ENCODE assay signal across 10 cellular contexts in genomic region chr9:125141751-125142150, GRCh38. TPM values are rescaled to one million over a fixed set of nuclear protein-coding genes. Genes with fewer than 3 reads are reported as not detected.
DNase-seq lines count a peak whose midpoint lies in the region; TF ChIP-seq lines count a peak whose summit lies in the region.
"Had no signal": no experiment of that assay in that cellular context is flagged by ENCODE, and none has a peak within 500 bp of the region (broad histone marks: within the 10 kb centered on the region; RNA-seq: fewer than 3 reads in every experiment).

No MANE protein-coding gene starts in this region.

- no peak for TF ChIP-seq CTCF in Loucy (conservative IDR thresholded peaks at IDR 0.05; ENCODE audit: low read length)
- no peak for TF ChIP-seq CTCF in brain (conservative IDR thresholded peaks at IDR 0.05)
- TF ChIP-seq CTCF in osteocyte (IDR thresholded peaks at IDR 0.05) = no peak
- no peak for TF ChIP-seq CTCF in spleen (IDR thresholded peaks at IDR 0.05 in 8 of 11, conservative IDR thresholded peaks at IDR 0.05 in 3 of 11)

- peaks cover 24% of the 10 kb centered on the region for H3K36me3 Mint-ChIP-seq in activated T-cell treated with anti-CD3 and anti-CD28 coated beads, Interleukin-2, amount 50 U/mL, for 24 hours (ENCODE audit: low read depth)
- H3K36me3 Mint-ChIP-seq in brain (peaks cover 34% of the 10 kb centered on the region), osteocyte (ENCODE audit: unreplicated experiment) (peaks cover 1% of the 10 kb centered on the region)

- no peaks in the 10 kb centered on the region for H3F3A ChIP-seq in Loucy (ENCODE audit: low read depth)

- H3K9me3 Mint-ChIP-seq in activated T-cell treated with anti-CD3 and anti-CD28 coated beads, Interleukin-2, amount 50 U/mL, for 24 hours = no peaks in the 10 kb centered on the region
- H3K9me3 Mint-ChIP-seq in brain (no peaks in the 10 kb centered on the region), osteocyte (ENCODE audit: unreplicated experiment) (no peaks in the 10 kb centered on the region)

- no peak overlapping the region for H3K27ac ChIP-seq in spleen
- H3K27ac ChIP-seq: upper lobe of right lung had no signal

- H2AFZ ChIP-seq in Loucy (ENCODE audit: low read length) = no peak overlapping the region

- peaks cover 45% of the 10 kb centered on the region for H4K20me1 ChIP-seq in Loucy (ENCODE audit: insufficient read depth, low read length, poor library complexity, severe bottlenecking)

- WGBS in spleen, 5 donors = 84 to 96% (median 94%) methylated on average over 4 of the region's 4 CpGs

- DNase-seq in activated T-cell treated with anti-CD3 and anti-CD28 coated beads, Interleukin-2, amount 50 U/mL, for 24 hours = no peak
- no peak for DNase-seq in activated T-cell treated with anti-CD3 and anti-CD28 coated beads, Interleukin-2, amount 50 U/mL, for 48 hours
- DNase-seq in osteocyte (ENCODE audit: extremely low spot score, unreplicated experiment) = no peak
- no peak for DNase-seq in spleen
- DNase-seq in globus pallidus (ENCODE audit: low spot score) = no peak
- no peak for DNase-seq in H4 (ENCODE audit: low spot score)
- DNase-seq: activated CD4-positive, CD25-positive, alpha-beta regulatory T cell; upper lobe of right lung had no signal

- peak overlapping the region; percentile 90 for H3K4me3 Mint-ChIP-seq in activated T-cell treated with anti-CD3 and anti-CD28 coated beads, Interleukin-2, amount 50 U/mL, for 24 hours
- H3K4me3 Mint-ChIP-seq in brain = peak overlapping the region; percentile 97 to 99 (median 99)
- peak overlapping the region; percentile 93 for H3K4me3 Mint-ChIP-seq in osteocyte (ENCODE audit: unreplicated experiment)

- TF ChIP-seq POLR2A in spleen (IDR thresholded peaks at IDR 0.05) = no peak

- no peak overlapping the region for H3K27ac Mint-ChIP-seq in activated T-cell treated with anti-CD3 and anti-CD28 coated beads, Interleukin-2, amount 50 U/mL, for 24 hours
- H3K27ac Mint-ChIP-seq in brain (peak overlapping the region in 1 of 5 experiments; percentile 97), osteocyte (ENCODE audit: unreplicated experiment) (no peak overlapping the region)

- H3K4me3 ChIP-seq in Loucy (ENCODE audit: low read length, poor library complexity, severe bottlenecking) (peak overlapping the region; percentile 90), spleen (no peak overlapping the region)

- H3K9me3 ChIP-seq in Loucy (ENCODE audit: insufficient read depth, low read depth, low read length) = no peaks in the 10 kb centered on the region
- H3K9me3 ChIP-seq in spleen = no peaks in the 10 kb centered on the region
- H3K9me3 ChIP-seq: upper lobe of right lung had no signal

- H3K27me3 ChIP-seq in Loucy (ENCODE audit: insufficient read depth, low read length, poor library complexity, severe bottlenecking) (no peaks in the 10 kb centered on the region), spleen (replicated peaks in 1 of 7) (no peaks in the 10 kb centered on the region)
- H3K27me3 ChIP-seq: upper lobe of right lung had no signal

- peaks cover 64% of the 10 kb centered on the region for H3K79me2 ChIP-seq in Loucy (ENCODE audit: insufficient read depth, low read length)

- H3K4me1 Mint-ChIP-seq in activated T-cell treated with anti-CD3 and anti-CD28 coated beads, Interleukin-2, amount 50 U/mL, for 24 hours (ENCODE audit: low read depth) = peaks cover 36% of the 10 kb centered on the region
- H3K4me1 Mint-ChIP-seq in brain (peaks cover 42% of the 10 kb centered on the region), osteocyte (ENCODE audit: unreplicated experiment) (peaks cover 21% of the 10 kb centered on the region)

- H3K27me3 Mint-ChIP-seq in activated T-cell treated with anti-CD3 and anti-CD28 coated beads, Interleukin-2, amount 50 U/mL, for 24 hours = no peaks in the 10 kb centered on the region
- H3K27me3 Mint-ChIP-seq in brain = peaks cover 4% of the 10 kb centered on the region
- no peaks in the 10 kb centered on the region for H3K27me3 Mint-ChIP-seq in osteocyte (ENCODE audit: unreplicated experiment)

- intact Hi-C loops in spleen (cut with DNase I; ENCODE audit: low total_unique reads) = loop anchor here (10.0 kb wide), 2 partner anchors 197 to 287 kb away; partner anchors contain the start of genes GOLGA1 and WDR38

- no peaks in the 10 kb centered on the region for H3K9me2 ChIP-seq in Loucy (replicated peaks; ENCODE audit: low read depth, low read length)

- H3K9ac ChIP-seq in Loucy (ENCODE audit: low read depth, low read length, poor library complexity, severe bottlenecking) = peak overlapping the region; percentile 89

- peaks cover 41% of the 10 kb centered on the region for H3K4me1 ChIP-seq in Loucy (ENCODE audit: insufficient read depth, low read length, poor library complexity, severe bottlenecking)
- peaks cover 11 to 39% (median 17%) of the 10 kb centered on the region in 6 donors for H3K4me1 ChIP-seq in spleen

- no peaks in the 10 kb centered on the region for H3K36me3 ChIP-seq in Loucy (ENCODE audit: insufficient read depth, low read length)
- peaks cover 0 to 8% (median 0%) of the 10 kb centered on the region in 6 donors for H3K36me3 ChIP-seq in spleen
- H3K36me3 ChIP-seq: upper lobe of right lung had no signal

- peak overlapping the region; percentile 93 for H3K4me2 ChIP-seq in Loucy (ENCODE audit: low read depth, low read length, poor library complexity, severe bottlenecking)

RNA-seq across cellular contexts. Expression of gene SCAI, which starts 1.6 kb away (rescaled TPM):
- polyA plus RNA-seq in brain (ENCODE audit: insufficient read depth, low read depth, low replicate concordance) = 2.8 TPM
- total RNA-seq in osteocyte = 7.8 and 8.6 TPM in 2 replicates
- 10 to 100 TPM in 3 of 7 donors, 1 to 10 TPM in 4; 5.4 to 19.6 (median 8.3) TPM for total RNA-seq in spleen
- polyA plus RNA-seq in spleen = 1 to 10 TPM; 1.6 to 1.9 (median 1.8) TPM
- total RNA-seq in H4 (2014; rRNA removed; shearing (Covaris generic)) = 3.9 and 8.1 TPM in 2 replicates

RNA-seq across cellular contexts. Expression of gene PPP6C, which starts 47.9 kb away (rescaled TPM):
- polyA plus RNA-seq in brain (ENCODE audit: insufficient read depth, low read depth, low replicate concordance) (53.5 TPM), spleen (10 to 100 TPM; 17.3 to 26.6 (median 21.1) TPM)
- total RNA-seq in osteocyte (34.9 and 37.9 TPM in 2 replicates), spleen (10 to 100 TPM; 32.0 to 49.3 (median 39.2) TPM)
- 53.8 and 54.8 TPM in 2 replicates for total RNA-seq in H4 (2014; rRNA removed; shearing (Covaris generic))

RNA-seq across cellular contexts. Expression of gene RABEPK, which starts 58.6 kb away (rescaled TPM):
- polyA plus RNA-seq in brain (ENCODE audit: insufficient read depth, low read depth, low replicate concordance) (20.9 TPM), spleen (10 to 100 TPM; 15.3 to 17.1 (median 16.8) TPM)
- total RNA-seq in osteocyte (20.2 and 20.7 TPM in 2 replicates), spleen (10 to 100 TPM in 4 of 7 donors, 1 to 10 TPM in 3; 6.2 to 14.0 (median 10.4) TPM)
- 24.3 and 37.4 TPM in 2 replicates for total RNA-seq in H4 (2014; rRNA removed; shearing (Covaris generic))
